ENCODE assay signal across 35 cellular contexts in the genomic region with DNA sequence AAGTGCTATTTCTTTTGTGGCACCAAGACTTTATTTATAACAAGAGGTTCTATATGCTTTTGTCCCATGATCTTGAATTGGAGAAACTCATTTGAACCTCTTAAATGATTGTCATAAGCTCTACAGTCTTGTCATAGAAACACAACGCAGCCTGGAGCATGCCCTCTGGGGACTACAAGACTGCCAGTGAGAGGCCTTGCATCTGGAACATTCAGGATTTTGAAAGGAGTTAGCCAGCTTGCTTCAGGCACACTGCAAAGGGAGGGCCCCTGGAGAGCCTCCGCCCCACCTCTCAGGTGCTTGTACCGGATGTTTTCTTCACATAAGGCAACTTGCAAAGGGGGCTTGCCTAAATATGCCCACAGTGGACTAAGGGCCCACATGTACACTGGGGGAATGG.
"Had no signal": no experiment of that assay in that cellular context is flagged by ENCODE, and none has a peak within 500 bp of the region (broad histone marks: within the 10 kb centered on the region; RNA-seq: fewer than 3 reads in every experiment).

No MANE protein-coding gene starts in this region.

- H3K36me3 ChIP-seq: MG63 had no signal

- H3K27ac ChIP-seq: KMS-11 had no signal

- H3K9me3 ChIP-seq: MG63 had no signal

- H3K9ac ChIP-seq: KMS-11 had no signal

- H3K4me3 ChIP-seq: MG63 had no signal

- H3K27me3 ChIP-seq: MG63 had no signal

- H3K4me2 ChIP-seq: KMS-11 had no signal

- DNase-seq: Karpas-422, Kasumi-1, KG1, MG63, MM.1S, MV-4-11, NCI-H1048, NCI-H1092, NCI-H1092 treated with DMSO at 0.1 percent for 48 hours, NCI-H1105, NCI-H1105 treated with DMSO at 0.1 percent for 48 hours, NCI-H1417, NCI-H1417 treated with DMSO at 0.1 percent for 48 hours, NCI-H1436, NCI-H1436 treated with DMSO at 0.1 percent for 48 hours, NCI-H146, NCI-H1694, NCI-H1694 treated with DMSO at 0.1 percent for 48 hours, NCI-H187, NCI-H187 treated with DMSO at 0.1 percent for 48 hours, NCI-H1930, NCI-H2029, NCI-H2029 treated with DMSO at 0.1 percent for 48 hours, NCI-H2081, NCI-H2081 treated with DMSO at 0.1 percent for 48 hours, NCI-H2107, NCI-H2171, NCI-H2171 treated with DMSO at 0.1 percent for 48 hours, NCI-H2227 treated with DMSO at 0.1 percent for 48 hours, NCI-H226, NCI-H345, NCI-H446, NCI-H446 treated with DMSO at 0.1 percent for 48 hours, NCI-H510A had no signal
